1 cellular context compared by ENCODE assay signal in genomic region chr4:183240581-183241321, GRCh38.
TF ChIP-seq lines count a peak whose summit lies in the region.

No MANE protein-coding gene starts in this region.

TF ChIP-seq in GM23338, 12 proteins besides CTCF, POLR2A, EP300 and RAD21 (continued from another document):
- TF ChIP-seq REST (IDR thresholded peaks at IDR 0.05; ENCODE audit: unreplicated experiment) (no peak), ETS1 (IDR thresholded peaks at IDR 0.05) (no peak), POLR2AphosphoS5 (IDR thresholded peaks at IDR 0.05; ENCODE audit: low read depth) (no peak), STAT1 (IDR thresholded peaks at IDR 0.05; ENCODE audit: unreplicated experiment) (no peak), EZH2phosphoT487 (IDR thresholded peaks at IDR 0.05; ENCODE audit: unreplicated experiment) (no peak), CREB1 (CRISPR knock-in tag; IDR thresholded peaks at IDR 0.05; ENCODE audit: low read depth) (no peak), JUNB (IDR thresholded peaks at IDR 0.05; ENCODE audit: unreplicated experiment) (no peak), EZH2 (IDR thresholded peaks at IDR 0.05; ENCODE audit: low read depth, unreplicated experiment) (no peak), ZNF114 (CRISPR knock-in tag; IDR thresholded peaks at IDR 0.05) (no peak), NANOG (IDR thresholded peaks at IDR 0.05; ENCODE audit: borderline replicate concordance) (no peak), ZNF331 (CRISPR knock-in tag; IDR thresholded peaks at IDR 0.05; ENCODE audit: low read depth) (no peak)
